ENCODE assay signal across 1 cellular context in genomic region chr13:60604058-60604457, GRCh38.
TF ChIP-seq lines count a peak whose summit lies in the region.

No MANE protein-coding gene starts in this region.

TF ChIP-seq in K562, 482 proteins besides CTCF, POLR2A, EP300 and RAD21 (continued from another document):
- TF ChIP-seq ATF2 (CRISPR knock-in tag; IDR thresholded peaks at IDR 0.05) (no peak), GATA2 (CRISPR knock-in tag; IDR thresholded peaks at IDR 0.05) (no peak), CEBPB (tag; IDR thresholded peaks at IDR 0.05) (peak; percentile 78), SMARCC2 (IDR thresholded peaks at IDR 0.05; ENCODE audit: low read depth) (no peak), KLF16 (IDR thresholded peaks at IDR 0.05) (no peak), TBL1XR1 (IDR thresholded peaks at IDR 0.05; ENCODE audit: low read length in 2 of 2) (no peak), ZNF232 (CRISPR knock-in tag; IDR thresholded peaks at IDR 0.05) (no peak), POU5F1 (IDR thresholded peaks at IDR 0.05; ENCODE audit: borderline replicate concordance, low read depth, low read length, partially characterized antibody) (no peak), CEBPG (CRISPR knock-in tag; IDR thresholded peaks at IDR 0.05) (0 out of 2 replicates have a peak, but pooled peaks have one; percentile 9), CEBPG (tag; conservative IDR thresholded peaks at IDR 0.05 in 1 of 2, IDR thresholded peaks at IDR 0.05 in 1 of 2) (peak in 1 of 2 experiments; percentile 85; a peak in 2 of 4 replicates)
